ENCODE assay signal across 14 cellular contexts in genomic region chr2:130957920-130958319, GRCh38.
"Had no signal": no experiment of that assay in that cellular context is flagged by ENCODE, and none has a peak within 500 bp of the region (broad histone marks: within the 10 kb centered on the region; RNA-seq: fewer than 3 reads in every experiment).

No MANE protein-coding gene starts in this region.

- ATAC-seq: activated naive CD4-positive, alpha-beta T cell treated with anti-CD3 and anti-CD28 coated beads, Interleukin-2, amount 50 U/mL, for 72 hours; left lung; stimulated activated memory B cell treated with anti-CD40 and anti-IgM and Interleukin-4, amounts not matched to agents 10 μg/mL and 1 μg/mL and 100 μg/mL, for 72 hours had no signal

- H3K27me3 ChIP-seq: adrenal gland, testis had no signal

- H3K36me3 ChIP-seq: adrenal gland, left lung, sigmoid colon, spleen had no signal

- H3K9me3 ChIP-seq: testis had no signal

- DNase-seq: activated CD4-positive, alpha-beta memory T cell treated with anti-CD3 and anti-CD28 coated beads for 36 hours; activated CD4-positive, alpha-beta T cell treated with anti-CD3 and anti-CD28 coated beads for 4 hours; activated gamma-delta T cell treated with Interleukin-2 at 50 U/mL for 16 hours; activated T-cell treated with anti-CD3 and anti-CD28 coated beads for 4 hours; adrenal gland; cerebellar nuclear complex; effector CD4-positive, alpha-beta T cell; left lung; sigmoid colon; spleen; stimulated activated CD4-positive, alpha-beta T cell treated with anti-CD3 and anti-CD28 coated beads, Interleukin-4, amount 100 ng/mL, for 4 hours; testis had no signal

- H3K4me1 ChIP-seq: adrenal gland, left lung, sigmoid colon, testis had no signal

- H3K4me3 ChIP-seq: adrenal gland, left lung, sigmoid colon, spleen, testis had no signal
